Comparison of ENCODE assay signal across 7 cellular contexts in genomic region chr4:189202182-189202868, GRCh38.
DNase-seq lines count a peak whose midpoint lies in the region; ATAC-seq and TF ChIP-seq lines count a peak whose summit lies in the region.

No MANE protein-coding gene starts in this region.

- intact Hi-C loops in activated B cell treated with CpG ODN at 0.5 μM for 24 hours (cut with micrococcal nuclease) (loop anchor here (5.0 kb wide), 1 partner anchor 1595 kb away; no protein-coding TSS in a partner anchor), ovary (cut with DNase I) (no loop called here)

- H3K36me3 Mint-ChIP-seq in activated B cell treated with CpG ODN at 0.5 μM for 24 hours (ENCODE audit: low read depth), result no peaks in the 10 kb centered on the region

- H3K27ac Mint-ChIP-seq in activated B cell treated with CpG ODN at 0.5 μM for 24 hours, result no peak overlapping the region

- peaks cover 3% of the 10 kb centered on the region for H3K9me3 Mint-ChIP-seq in activated B cell treated with CpG ODN at 0.5 μM for 24 hours

- H3K4me3 ChIP-seq in HAP-1 (no peak overlapping the region), ovary (no peak overlapping the region)

- CTCF ChIA-PET in activated B cell treated with CpG ODN at 0.5 μM for 24 hours (lab: Charles Lee), result no interaction called here

- H3K36me3 ChIP-seq in HAP-1 (replicated peaks) (no peaks in the 10 kb centered on the region), ovary (no peaks in the 10 kb centered on the region)

- H3K4me1 ChIP-seq in HAP-1 (peaks cover 2% of the 10 kb centered on the region; the same call in 1 of the 2 replicates), ovary (ENCODE audit: insufficient read depth) (no peaks in the 10 kb centered on the region)

- TF ChIP-seq CTCF in activated B cell treated with CpG ODN at 0.5 μM for 24 hours (IDR thresholded peaks at IDR 0.05) (no peak), ovary (IDR thresholded peaks at IDR 0.05) (peak; percentile 48 to 61 (median 56))

- no peaks in the 10 kb centered on the region for H3K27me3 ChIP-seq in HAP-1 (ENCODE audit: low read depth)
- H3K27me3 ChIP-seq in ovary, result no peaks in the 10 kb centered on the region

- in situ Hi-C loops in HAP-1 (cut with MboI; ENCODE audit: low sequenced_read_pairs), result no loop called here

- no peaks in the 10 kb centered on the region for H3K27me3 Mint-ChIP-seq in activated B cell treated with CpG ODN at 0.5 μM for 24 hours

- WGBS in ovary, 3 donors, result 20 to 21% (median 21%) methylated on average over 16 of the region's 16 CpGs

- H3K9me3 ChIP-seq in HAP-1, result no peaks in the 10 kb centered on the region
- no peaks in the 10 kb centered on the region for H3K9me3 ChIP-seq in ovary

- peak; percentile 90 for DNase-seq in GM03348 (ENCODE audit: low spot score)
- peak; percentile 66 to 78 for DNase-seq in HAP-1 (ENCODE audit: low spot score in 2 of 2)
- peak; percentile 7 for DNase-seq in NCI-H146 treated with DMSO at 0.1 percent for 48 hours (lab: John Stamatoyannopoulos, UW; ENCODE audit: unreplicated experiment)
- no peak for DNase-seq in activated B cell treated with CpG ODN at 0.5 μM for 24 hours
- peak; percentile 21 for DNase-seq in germinal center (ENCODE audit: low spot score)
- peak; percentile 54 to 79 (median 67) for DNase-seq in ovary
- no peak for DNase-seq in middle frontal gyrus (ENCODE audit: extremely low spot score, low spot score)

- ATAC-seq in activated B cell treated with CpG ODN at 0.5 μM for 24 hours (ENCODE audit: low read depth), result peak; percentile 42

- TF ChIP-seq EP300 in ovary (IDR thresholded peaks at IDR 0.05), result no peak

- POLR2A ChIA-PET in activated B cell treated with CpG ODN at 0.5 μM for 24 hours (lab: Charles Lee), result no interaction called here

- no peak overlapping the region for H3K4me3 Mint-ChIP-seq in activated B cell treated with CpG ODN at 0.5 μM for 24 hours

- TF ChIP-seq POLR2A in ovary (IDR thresholded peaks at IDR 0.05), result no peak

- H3K4me1 Mint-ChIP-seq in activated B cell treated with CpG ODN at 0.5 μM for 24 hours, result peaks cover 2% of the 10 kb centered on the region

- H3K27ac ChIP-seq in ovary, result no peak overlapping the region

Comparison
In these comparisons a context has a peak if more than half of its experiments do, and no peak if none do; other contexts are left out.
1. DNase-seq: peak in GM03348 (single experiment), HAP-1 (2 of 2), NCI-H146 treated with DMSO at 0.1 percent for 48 hours (single experiment), germinal center (single experiment) and ovary (5 of 5); none in activated B cell treated with CpG ODN at 0.5 μM for 24 hours (single experiment) and middle frontal gyrus (single experiment).